1 cellular context compared by ENCODE assay signal in the genomic region with DNA sequence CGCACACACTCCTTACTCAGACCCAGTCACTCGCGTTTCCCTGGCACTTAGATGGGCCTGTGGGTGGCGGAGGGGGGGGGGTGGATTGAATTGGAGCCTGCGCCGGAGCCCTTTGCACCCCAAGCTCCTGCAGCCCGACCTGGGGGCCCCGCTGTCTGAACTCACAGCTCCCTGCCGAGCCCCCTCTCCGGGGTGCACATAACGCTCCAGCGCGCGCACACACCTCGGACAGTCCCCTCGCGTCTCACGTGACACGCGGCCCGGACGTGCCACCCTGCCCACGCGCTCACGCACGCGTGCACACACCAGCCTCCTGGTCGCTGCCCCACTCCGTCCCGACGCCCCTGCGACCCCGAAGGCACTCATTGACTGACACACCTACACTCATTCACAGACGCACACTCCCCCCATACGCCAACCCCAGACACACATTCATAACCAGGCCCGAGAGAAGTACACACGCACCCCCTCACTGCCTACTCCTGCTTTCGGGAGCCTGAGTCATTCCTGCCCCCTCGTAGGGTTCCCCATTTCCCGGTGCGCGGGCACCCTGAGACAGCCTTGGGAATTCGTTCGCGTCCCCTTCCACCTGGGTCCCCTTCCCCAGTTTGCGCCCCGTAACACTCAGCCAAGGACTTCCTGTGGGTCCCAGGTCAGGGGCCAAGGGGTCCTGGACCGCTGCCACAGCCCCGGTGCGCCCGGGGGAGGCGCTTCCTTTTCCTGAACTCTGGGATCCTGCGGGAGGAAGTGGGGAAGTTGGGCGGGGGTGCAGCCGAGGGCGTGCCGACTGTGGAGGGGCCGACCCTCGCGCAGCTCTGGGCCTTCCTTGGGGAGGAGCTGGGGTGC.
TF ChIP-seq lines count a peak whose summit lies in the region.

No MANE protein-coding gene starts in this region.

TF ChIP-seq in HepG2, 621 proteins besides CTCF, POLR2A, EP300 and RAD21 (continued from another document):
- TF ChIP-seq, protein P1, sequence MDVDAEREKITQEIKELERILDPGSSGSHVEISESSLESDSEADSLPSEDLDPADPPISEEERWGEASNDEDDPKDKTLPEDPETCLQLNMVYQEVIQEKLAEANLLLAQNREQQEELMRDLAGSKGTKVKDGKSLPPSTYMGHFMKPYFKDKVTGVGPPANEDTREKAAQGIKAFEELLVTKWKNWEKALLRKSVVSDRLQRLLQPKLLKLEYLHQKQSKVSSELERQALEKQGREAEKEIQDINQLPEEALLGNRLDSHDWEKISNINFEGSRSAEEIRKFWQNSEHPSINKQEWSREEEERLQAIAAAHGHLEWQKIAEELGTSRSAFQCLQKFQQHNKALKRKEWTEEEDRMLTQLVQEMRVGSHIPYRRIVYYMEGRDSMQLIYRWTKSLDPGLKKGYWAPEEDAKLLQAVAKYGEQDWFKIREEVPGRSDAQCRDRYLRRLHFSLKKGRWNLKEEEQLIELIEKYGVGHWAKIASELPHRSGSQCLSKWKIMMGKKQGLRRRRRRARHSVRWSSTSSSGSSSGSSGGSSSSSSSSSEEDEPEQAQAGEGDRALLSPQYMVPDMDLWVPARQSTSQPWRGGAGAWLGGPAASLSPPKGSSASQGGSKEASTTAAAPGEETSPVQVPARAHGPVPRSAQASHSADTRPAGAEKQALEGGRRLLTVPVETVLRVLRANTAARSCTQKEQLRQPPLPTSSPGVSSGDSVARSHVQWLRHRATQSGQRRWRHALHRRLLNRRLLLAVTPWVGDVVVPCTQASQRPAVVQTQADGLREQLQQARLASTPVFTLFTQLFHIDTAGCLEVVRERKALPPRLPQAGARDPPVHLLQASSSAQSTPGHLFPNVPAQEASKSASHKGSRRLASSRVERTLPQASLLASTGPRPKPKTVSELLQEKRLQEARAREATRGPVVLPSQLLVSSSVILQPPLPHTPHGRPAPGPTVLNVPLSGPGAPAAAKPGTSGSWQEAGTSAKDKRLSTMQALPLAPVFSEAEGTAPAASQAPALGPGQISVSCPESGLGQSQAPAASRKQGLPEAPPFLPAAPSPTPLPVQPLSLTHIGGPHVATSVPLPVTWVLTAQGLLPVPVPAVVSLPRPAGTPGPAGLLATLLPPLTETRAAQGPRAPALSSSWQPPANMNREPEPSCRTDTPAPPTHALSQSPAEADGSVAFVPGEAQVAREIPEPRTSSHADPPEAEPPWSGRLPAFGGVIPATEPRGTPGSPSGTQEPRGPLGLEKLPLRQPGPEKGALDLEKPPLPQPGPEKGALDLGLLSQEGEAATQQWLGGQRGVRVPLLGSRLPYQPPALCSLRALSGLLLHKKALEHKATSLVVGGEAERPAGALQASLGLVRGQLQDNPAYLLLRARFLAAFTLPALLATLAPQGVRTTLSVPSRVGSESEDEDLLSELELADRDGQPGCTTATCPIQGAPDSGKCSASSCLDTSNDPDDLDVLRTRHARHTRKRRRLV (CRISPR knock-in tag; IDR thresholded peaks at IDR 0.05): no peak
- TF ChIP-seq, protein P2, sequence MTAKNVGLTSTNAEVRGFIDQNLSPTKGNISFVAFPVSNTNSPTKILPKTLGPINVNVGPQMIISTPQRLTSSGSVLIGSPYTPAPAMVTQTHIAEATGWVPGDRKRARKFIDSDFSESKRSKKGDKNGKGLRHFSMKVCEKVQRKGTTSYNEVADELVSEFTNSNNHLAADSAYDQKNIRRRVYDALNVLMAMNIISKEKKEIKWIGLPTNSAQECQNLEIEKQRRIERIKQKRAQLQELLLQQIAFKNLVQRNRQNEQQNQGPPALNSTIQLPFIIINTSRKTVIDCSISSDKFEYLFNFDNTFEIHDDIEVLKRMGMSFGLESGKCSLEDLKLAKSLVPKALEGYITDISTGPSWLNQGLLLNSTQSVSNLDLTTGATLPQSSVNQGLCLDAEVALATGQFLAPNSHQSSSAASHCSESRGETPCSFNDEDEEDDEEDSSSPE (CRISPR knock-in tag; IDR thresholded peaks at IDR 0.05): no peak
- TF ChIP-seq ZNF510 (CRISPR knock-in tag; IDR thresholded peaks at IDR 0.05; ENCODE audit: low read depth) (no peak), ARHGAP35 (CRISPR knock-in tag; IDR thresholded peaks at IDR 0.05; ENCODE audit: borderline replicate concordance) (no peak), ZNF781 (CRISPR knock-in tag; IDR thresholded peaks at IDR 0.05; ENCODE audit: borderline replicate concordance, not compliant biosample characterization) (no peak), GLI4 (CRISPR knock-in tag; IDR thresholded peaks at IDR 0.05; ENCODE audit: borderline replicate concordance) (no peak), ZNF75D (CRISPR knock-in tag; IDR thresholded peaks at IDR 0.05; ENCODE audit: borderline replicate concordance) (no peak), TCF7L2 (IDR thresholded peaks at IDR 0.05; ENCODE audit: low read depth, low read length) (no peak), PRPF4 (IDR thresholded peaks at IDR 0.05; ENCODE audit: low read depth, low read length, poor library complexity, severe bottlenecking) (no peak), NR2C2 (CRISPR knock-in tag; IDR thresholded peaks at IDR 0.05; ENCODE audit: borderline replicate concordance) (no peak), ELF1 (CRISPR knock-in tag; IDR thresholded peaks at IDR 0.05) (no peak), ZNF3 (CRISPR knock-in tag; IDR thresholded peaks at IDR 0.05) (no peak), ZNF543 (CRISPR knock-in tag; IDR thresholded peaks at IDR 0.05) (0 out of 2 replicates have a peak, but pooled peaks have one; percentile 25), RFX5 (IDR thresholded peaks at IDR 0.05; ENCODE audit: low read depth, low read length) (no peak), ZNF891 (CRISPR knock-in tag; IDR thresholded peaks at IDR 0.05) (peak; percentile 45; the same call in 1 of the 2 replicates), KMT2A (CRISPR knock-in tag; IDR thresholded peaks at IDR 0.05) (no peak), CBX1 (IDR thresholded peaks at IDR 0.05; ENCODE audit: low read depth) (no peak), TAF1 (CRISPR knock-in tag; IDR thresholded peaks at IDR 0.05) (peak; percentile 5; the same call in 1 of the 2 replicates), MIER3 (CRISPR knock-in tag; IDR thresholded peaks at IDR 0.05; ENCODE audit: borderline replicate concordance) (no peak), ZNF367 (CRISPR knock-in tag; IDR thresholded peaks at IDR 0.05; ENCODE audit: borderline replicate concordance) (no peak), ZNF644 (CRISPR knock-in tag; IDR thresholded peaks at IDR 0.05; ENCODE audit: low read depth) (no peak), HOXA7 (CRISPR knock-in tag; IDR thresholded peaks at IDR 0.05) (no peak), MAFF (IDR thresholded peaks at IDR 0.05; ENCODE audit: low read depth, low read length) (no peak), GZF1 (CRISPR knock-in tag; IDR thresholded peaks at IDR 0.05) (no peak), ZNF224 (CRISPR knock-in tag; IDR thresholded peaks at IDR 0.05) (no peak), PTBP1 (IDR thresholded peaks at IDR 0.05; ENCODE audit: low read depth, low read length, poor library complexity, severe bottlenecking) (no peak), ZNF431 (CRISPR knock-in tag; IDR thresholded peaks at IDR 0.05; ENCODE audit: borderline replicate concordance, low read depth) (no peak), YEATS2 (CRISPR knock-in tag; IDR thresholded peaks at IDR 0.05; ENCODE audit: borderline replicate concordance) (no peak), NCOA2 (CRISPR knock-in tag; IDR thresholded peaks at IDR 0.05) (no peak), ZNF260 (CRISPR knock-in tag; IDR thresholded peaks at IDR 0.05; ENCODE audit: borderline replicate concordance, low read depth) (no peak), ZNF234 (CRISPR knock-in tag; conservative IDR thresholded peaks at IDR 0.05) (no peak), ZNF747 (CRISPR knock-in tag; IDR thresholded peaks at IDR 0.05; ENCODE audit: borderline replicate concordance) (no peak), ZNF230 (CRISPR knock-in tag; IDR thresholded peaks at IDR 0.05) (no peak; the same call in 1 of the 2 replicates), ZNF33A (CRISPR knock-in tag; IDR thresholded peaks at IDR 0.05; ENCODE audit: borderline replicate concordance) (no peak)
- TF ChIP-seq, protein P3, sequence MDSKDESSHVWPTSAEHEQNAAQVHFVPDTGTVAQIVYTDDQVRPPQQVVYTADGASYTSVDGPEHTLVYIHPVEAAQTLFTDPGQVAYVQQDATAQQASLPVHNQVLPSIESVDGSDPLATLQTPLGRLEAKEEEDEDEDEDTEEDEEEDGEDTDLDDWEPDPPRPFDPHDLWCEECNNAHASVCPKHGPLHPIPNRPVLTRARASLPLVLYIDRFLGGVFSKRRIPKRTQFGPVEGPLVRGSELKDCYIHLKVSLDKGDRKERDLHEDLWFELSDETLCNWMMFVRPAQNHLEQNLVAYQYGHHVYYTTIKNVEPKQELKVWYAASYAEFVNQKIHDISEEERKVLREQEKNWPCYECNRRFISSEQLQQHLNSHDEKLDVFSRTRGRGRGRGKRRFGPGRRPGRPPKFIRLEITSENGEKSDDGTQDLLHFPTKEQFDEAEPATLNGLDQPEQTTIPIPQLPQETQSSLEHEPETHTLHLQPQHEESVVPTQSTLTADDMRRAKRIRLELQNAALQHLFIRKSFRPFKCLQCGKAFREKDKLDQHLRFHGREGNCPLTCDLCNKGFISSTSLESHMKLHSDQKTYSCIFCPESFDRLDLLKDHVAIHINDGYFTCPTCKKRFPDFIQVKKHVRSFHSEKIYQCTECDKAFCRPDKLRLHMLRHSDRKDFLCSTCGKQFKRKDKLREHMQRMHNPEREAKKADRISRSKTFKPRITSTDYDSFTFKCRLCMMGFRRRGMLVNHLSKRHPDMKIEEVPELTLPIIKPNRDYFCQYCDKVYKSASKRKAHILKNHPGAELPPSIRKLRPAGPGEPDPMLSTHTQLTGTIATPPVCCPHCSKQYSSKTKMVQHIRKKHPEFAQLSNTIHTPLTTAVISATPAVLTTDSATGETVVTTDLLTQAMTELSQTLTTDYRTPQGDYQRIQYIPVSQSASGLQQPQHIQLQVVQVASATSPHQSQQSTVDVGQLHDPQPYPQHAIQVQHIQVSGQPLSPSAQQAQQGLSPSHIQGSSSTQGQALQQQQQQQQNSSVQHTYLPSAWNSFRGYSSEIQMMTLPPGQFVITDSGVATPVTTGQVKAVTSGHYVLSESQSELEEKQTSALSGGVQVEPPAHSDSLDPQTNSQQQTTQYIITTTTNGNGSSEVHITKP (CRISPR knock-in tag; IDR thresholded peaks at IDR 0.05; ENCODE audit: low read depth): no peak
- TF ChIP-seq, protein P4, sequence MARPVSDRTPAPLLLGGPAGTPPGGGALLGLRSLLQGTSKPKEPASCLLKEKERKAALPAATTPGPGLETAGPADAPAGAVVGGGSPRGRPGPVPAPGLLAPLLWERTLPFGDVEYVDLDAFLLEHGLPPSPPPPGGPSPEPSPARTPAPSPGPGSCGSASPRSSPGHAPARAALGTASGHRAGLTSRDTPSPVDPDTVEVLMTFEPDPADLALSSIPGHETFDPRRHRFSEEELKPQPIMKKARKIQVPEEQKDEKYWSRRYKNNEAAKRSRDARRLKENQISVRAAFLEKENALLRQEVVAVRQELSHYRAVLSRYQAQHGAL (CRISPR knock-in tag; IDR thresholded peaks at IDR 0.05; ENCODE audit: not compliant biosample characterization): no peak
- TF ChIP-seq, protein P5, sequence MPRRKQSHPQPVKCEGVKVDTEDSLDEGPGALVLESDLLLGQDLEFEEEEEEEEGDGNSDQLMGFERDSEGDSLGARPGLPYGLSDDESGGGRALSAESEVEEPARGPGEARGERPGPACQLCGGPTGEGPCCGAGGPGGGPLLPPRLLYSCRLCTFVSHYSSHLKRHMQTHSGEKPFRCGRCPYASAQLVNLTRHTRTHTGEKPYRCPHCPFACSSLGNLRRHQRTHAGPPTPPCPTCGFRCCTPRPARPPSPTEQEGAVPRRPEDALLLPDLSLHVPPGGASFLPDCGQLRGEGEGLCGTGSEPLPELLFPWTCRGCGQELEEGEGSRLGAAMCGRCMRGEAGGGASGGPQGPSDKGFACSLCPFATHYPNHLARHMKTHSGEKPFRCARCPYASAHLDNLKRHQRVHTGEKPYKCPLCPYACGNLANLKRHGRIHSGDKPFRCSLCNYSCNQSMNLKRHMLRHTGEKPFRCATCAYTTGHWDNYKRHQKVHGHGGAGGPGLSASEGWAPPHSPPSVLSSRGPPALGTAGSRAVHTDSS (CRISPR knock-in tag; conservative IDR thresholded peaks at IDR 0.05): no peak
- TF ChIP-seq, protein P6, sequence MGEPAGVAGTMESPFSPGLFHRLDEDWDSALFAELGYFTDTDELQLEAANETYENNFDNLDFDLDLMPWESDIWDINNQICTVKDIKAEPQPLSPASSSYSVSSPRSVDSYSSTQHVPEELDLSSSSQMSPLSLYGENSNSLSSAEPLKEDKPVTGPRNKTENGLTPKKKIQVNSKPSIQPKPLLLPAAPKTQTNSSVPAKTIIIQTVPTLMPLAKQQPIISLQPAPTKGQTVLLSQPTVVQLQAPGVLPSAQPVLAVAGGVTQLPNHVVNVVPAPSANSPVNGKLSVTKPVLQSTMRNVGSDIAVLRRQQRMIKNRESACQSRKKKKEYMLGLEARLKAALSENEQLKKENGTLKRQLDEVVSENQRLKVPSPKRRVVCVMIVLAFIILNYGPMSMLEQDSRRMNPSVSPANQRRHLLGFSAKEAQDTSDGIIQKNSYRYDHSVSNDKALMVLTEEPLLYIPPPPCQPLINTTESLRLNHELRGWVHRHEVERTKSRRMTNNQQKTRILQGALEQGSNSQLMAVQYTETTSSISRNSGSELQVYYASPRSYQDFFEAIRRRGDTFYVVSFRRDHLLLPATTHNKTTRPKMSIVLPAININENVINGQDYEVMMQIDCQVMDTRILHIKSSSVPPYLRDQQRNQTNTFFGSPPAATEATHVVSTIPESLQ (CRISPR knock-in tag; conservative IDR thresholded peaks at IDR 0.05): no peak
